10 cellular contexts compared by ENCODE assay signal in genomic region chr1:62541048-62541447, GRCh38. TPM values are rescaled to one million over a fixed set of nuclear protein-coding genes. Genes with fewer than 3 reads are reported as not detected.
"Had no signal": no experiment of that assay in that cellular context is flagged by ENCODE, and none has a peak within 500 bp of the region (broad histone marks: within the 10 kb centered on the region; RNA-seq: fewer than 3 reads in every experiment).

No MANE protein-coding gene starts in this region.

- H3K27ac ChIP-seq: HL-60, KMS-11 had no signal

- H3K9ac ChIP-seq: KMS-11 had no signal

- FAIRE-seq: HepG2, HTR-8/SVneo had no signal

- ATAC-seq: HepG2 had no signal

- DNase-seq: KBM-7, KG1 had no signal

- H3K4me2 ChIP-seq: KMS-11 had no signal

RNA-seq across cellular contexts. Expression of gene ANGPTL3, which starts 56.3 kb away (rescaled TPM):
- total RNA-seq: HT-29, HT1080, IMR-90 had no signal
- polyA plus RNA-seq: IgD-negative memory B cell, IMR-90 had no signal
